ENCODE assay signal across 14 cellular contexts in genomic region chr4:185110375-185110823, GRCh38. TPM values are rescaled to one million over a fixed set of nuclear protein-coding genes. Genes with fewer than 3 reads are reported as not detected.
DNase-seq lines count a peak whose midpoint lies in the region; TF ChIP-seq lines count a peak whose summit lies in the region.
"Had no signal": no experiment of that assay in that cellular context is flagged by ENCODE, and none has a peak within 500 bp of the region (broad histone marks: within the 10 kb centered on the region; RNA-seq: fewer than 3 reads in every experiment).

No MANE protein-coding gene starts in this region.

- whole genome bisulfite sequencing in iPS DF 6.9 (ENCODE audit: insufficient coverage, insufficient read length) = no CpG with 5 or more reads among the region's 11 CpGs
- WGBS in SK-N-SH (ENCODE audit: low lambda C conversion rate) = 89% methylated on average over 11 of the region's 11 CpGs

- H3F3A ChIP-seq in SK-N-SH (replicated peaks; ENCODE audit: insufficient read depth) = peaks cover 13% of the 10 kb centered on the region

- H3K27ac ChIP-seq in HUES6 (ENCODE audit: low read depth, low read length) = peak overlapping the region; percentile 71
- peak overlapping the region; percentile 16 for H3K27ac ChIP-seq in iPS DF 6.9 (ENCODE audit: low read length)
- H3K27ac ChIP-seq in SK-N-SH (ENCODE audit: low read depth in 2 of 2, low read length in 1 of 2) = no peak overlapping the region

- no peak for TF ChIP-seq EP300 in SK-N-SH (IDR thresholded peaks at IDR 0.05; ENCODE audit: borderline replicate concordance in 1 of 2, low read depth in 1 of 2, low read length in 1 of 2)

- CTCF ChIA-PET in SK-N-SH (lab: Yijun Ruan, JAX) (no interaction called here), GM10248 (lab: Yijun Ruan, JAX) (interaction anchor here (1.0 to 1.3 kb wide), 3 partner anchors 14 to 24 kb away, joined by 3 to 4 read pairs (median 3); no protein-coding TSS in a partner anchor)

- H3K9me3 ChIP-seq in HUES6 (ENCODE audit: control insufficient read depth, insufficient read depth, low read depth, low read length) (0 out of 2 replicates have a peak, but pooled peaks cover 4% of the 10 kb centered on the region), iPS DF 6.9 (ENCODE audit: control insufficient read depth, insufficient read depth, low read length) (no peaks in the 10 kb centered on the region), SK-N-SH (no peaks in the 10 kb centered on the region)

- DNase-seq in Daoy (ENCODE audit: low read depth) (peak; percentile 16), iPS DF 6.9 (ENCODE audit: low read depth, low spot score) (no peak), mucosa of gallbladder (ENCODE audit: low spot score) (peak; percentile 79), NCI-H2107 (lab: John Stamatoyannopoulos, UW) (no peak), SK-N-SH (no peak), GM10248 (ENCODE audit: extremely low spot score) (no peak), NCI-H2227 (lab: John Stamatoyannopoulos, UW; ENCODE audit: unreplicated experiment) (no peak)
- DNase-seq: AML-193, NCI-H1436 treated with DMSO at 0.1 percent for 48 hours, NCI-H2029 treated with DMSO at 0.1 percent for 48 hours, NCI-H510A, NCI-H774, RPMI8226 had no signal

- H3K4me3 ChIP-seq in HUES6 (ENCODE audit: low read depth, low read length) = no peak overlapping the region
- H3K4me3 ChIP-seq in iPS DF 6.9 (ENCODE audit: low read length) = no peak overlapping the region
- no peak overlapping the region for H3K4me3 ChIP-seq in SK-N-SH (ENCODE audit: low read depth in 2 of 2, low read length in 1 of 2)

- H3K4me2 ChIP-seq in SK-N-SH = no peak overlapping the region

- no peak for TF ChIP-seq RAD21 in SK-N-SH (IDR thresholded peaks at IDR 0.05; ENCODE audit: low read length)

- POLR2A ChIA-PET in SK-N-SH (lab: Yijun Ruan, JAX) = no interaction called here
- POLR2A ChIA-PET in GM10248 (lab: Yijun Ruan, JAX) = no interaction called here

- H3K9me2 ChIP-seq in SK-N-SH = no peaks in the 10 kb centered on the region

- H3K9ac ChIP-seq in HUES6 (ENCODE audit: low read length) = peak overlapping the region; percentile 20
- H3K9ac ChIP-seq in SK-N-SH = no peak overlapping the region

- H3K27me3 ChIP-seq in HUES6 (ENCODE audit: control insufficient read depth, insufficient read depth, low read length) = no peaks in the 10 kb centered on the region
- no peaks in the 10 kb centered on the region for H3K27me3 ChIP-seq in iPS DF 6.9 (ENCODE audit: control insufficient read depth, insufficient read depth, low read length)
- no peaks in the 10 kb centered on the region for H3K27me3 ChIP-seq in SK-N-SH (ENCODE audit: insufficient read depth)

- no peaks in the 10 kb centered on the region for H3K36me3 ChIP-seq in HUES6 (ENCODE audit: control insufficient read depth, insufficient read depth, low read length)
- H3K36me3 ChIP-seq in iPS DF 6.9 (ENCODE audit: control insufficient read depth, insufficient read depth, low read length) = no peaks in the 10 kb centered on the region
- H3K36me3 ChIP-seq in SK-N-SH (replicated peaks in 1 of 2; ENCODE audit: control insufficient read depth in 1 of 2, insufficient read depth in 2 of 2, low read length in 1 of 2) = no peaks in the 10 kb centered on the region

- no peaks in the 10 kb centered on the region for H3K79me2 ChIP-seq in SK-N-SH (ENCODE audit: insufficient read depth)

- no peak overlapping the region for H2AFZ ChIP-seq in SK-N-SH (ENCODE audit: low read depth)

- no peaks in the 10 kb centered on the region for H4K20me1 ChIP-seq in SK-N-SH (ENCODE audit: insufficient read depth)

- H3K4me1 ChIP-seq in HUES6 (ENCODE audit: control insufficient read depth, insufficient read depth, low read length) (peaks cover 22% of the 10 kb centered on the region), iPS DF 6.9 (ENCODE audit: control insufficient read depth, insufficient read depth, low read length) (peaks cover 3% of the 10 kb centered on the region; the same call in 1 of the 2 replicates), SK-N-SH (ENCODE audit: control insufficient read depth in 1 of 2, insufficient read depth in 2 of 2, low read depth in 1 of 2, low read length in 1 of 2) (peaks cover 0 to 22% of the 10 kb centered on the region in 2 experiments; a peak in 3 of 4 replicates)

- no peak for TF ChIP-seq CTCF in SK-N-SH (IDR thresholded peaks at IDR 0.05)
- TF ChIP-seq CTCF in GM10248 (IDR thresholded peaks at IDR 0.05; ENCODE audit: control extremely low read depth, extremely low read depth, low read depth, missing control alignments) = no peak

TF ChIP-seq in SK-N-SH, 30 proteins besides CTCF, POLR2A, EP300 and RAD21:
- TF ChIP-seq JUND (IDR thresholded peaks at IDR 0.05) (no peak), FOXM1 (IDR thresholded peaks at IDR 0.05; ENCODE audit: low read depth) (no peak), REST (IDR thresholded peaks at IDR 0.05; ENCODE audit: low read depth, low read length) (no peak), NFIC (IDR thresholded peaks at IDR 0.05; ENCODE audit: borderline replicate concordance) (no peak), FOXJ3 (CRISPR knock-in tag; IDR thresholded peaks at IDR 0.05) (no peak), FOSL2 (IDR thresholded peaks at IDR 0.05; ENCODE audit: borderline replicate concordance, low read depth) (no peak), IRF3 (IDR thresholded peaks at IDR 0.05; ENCODE audit: low read depth, low read length) (no peak), TCF12 (IDR thresholded peaks at IDR 0.05) (no peak), SMC3 (IDR thresholded peaks at IDR 0.05; ENCODE audit: low read depth, low read length) (no peak), MAX (IDR thresholded peaks at IDR 0.05; ENCODE audit: low read depth) (no peak), USF1 (IDR thresholded peaks at IDR 0.05; ENCODE audit: borderline replicate concordance, low read depth) (no peak)

RNA-seq across cellular contexts. Expression of gene SLC25A4, which starts 32.7 kb away (rescaled TPM):
- total RNA-seq in Daoy (2014; rRNA removed; shearing (Covaris generic)) = 14.3 and 16.2 TPM in 2 replicates
- total RNA-seq in mucosa of gallbladder = 58.9 TPM
- polyA plus RNA-seq in SK-N-SH (2012; rRNA removed) = 36.2 and 40.5 TPM in 2 replicates
- polyA plus RNA-seq in SK-N-SH (2012; cell fraction: cytosol; rRNA removed) = 35.0 and 37.8 TPM in 2 replicates
- 54.9 and 60.3 TPM in 2 replicates for polyA plus RNA-seq in SK-N-SH (2012; cell fraction: nucleus; rRNA removed)

Comparison
In these comparisons a context has a peak if more than half of its experiments do, and no peak if none do; other contexts are left out.
1. DNase-seq: peak in Daoy (single experiment) and mucosa of gallbladder (single experiment); none in iPS DF 6.9 (single experiment), NCI-H2107 (single experiment), SK-N-SH (single experiment), GM10248 (single experiment) and NCI-H2227 (single experiment).
2. H3K27ac ChIP-seq: peak in HUES6 (single experiment) and iPS DF 6.9 (single experiment); none in SK-N-SH (0 of 2).